ENCODE assay signal across 34 cellular contexts in the genomic region with DNA sequence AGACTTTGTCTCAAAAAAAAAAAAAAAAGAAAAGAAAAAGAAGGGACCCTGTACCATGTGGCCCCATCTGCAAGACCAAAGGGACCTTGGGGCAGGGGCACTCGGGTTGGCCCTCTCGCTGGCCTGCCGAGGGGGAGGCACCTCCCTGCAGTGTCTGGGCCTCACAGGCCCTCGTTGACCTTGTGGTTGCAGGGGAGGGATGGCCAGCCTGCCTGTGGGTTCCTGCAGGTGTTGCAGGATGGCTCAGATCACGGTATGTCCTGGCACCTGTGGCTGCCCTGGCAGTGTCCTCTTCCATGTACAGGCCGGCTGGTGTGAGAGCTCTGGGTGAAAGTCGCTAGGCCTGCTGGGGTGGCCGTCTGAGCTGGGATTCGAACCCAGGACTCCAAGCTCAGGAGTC. TPM values are rescaled to one million over a fixed set of nuclear protein-coding genes. Genes with fewer than 3 reads are reported as not detected.
DNase-seq lines count a peak whose midpoint lies in the region; ATAC-seq and TF ChIP-seq lines count a peak whose summit lies in the region.
"Had no signal": no experiment of that assay in that cellular context is flagged by ENCODE, and none has a peak within 500 bp of the region (broad histone marks: within the 10 kb centered on the region; RNA-seq: fewer than 3 reads in every experiment).

No MANE protein-coding gene starts in this region.

- H3K4me3 ChIP-seq in H7 (ENCODE audit: insufficient read depth, low read depth, low read length), result no peak overlapping the region
- H3K4me3 ChIP-seq: A549, GM23338, MG63, sigmoid colon, SJSA1, thyroid gland, vagina had no signal

- CTCF ChIA-PET in WTC11 (lab: Charles Lee) (interaction anchor here (0.7 to 3.4 kb wide), 3 partner anchors 10 to 99 kb away, joined by 3 to 31 read pairs (median 3); no protein-coding TSS in a partner anchor), MCF 10A (lab: Yijun Ruan, JAX) (interaction anchor here (0.9 to 3.0 kb wide), 2 partner anchors 10 to 260 kb away, joined by 4 to 16 read pairs; no protein-coding TSS in a partner anchor)

- no peaks in the 10 kb centered on the region for H3K27me3 ChIP-seq in H7 (ENCODE audit: control insufficient read depth, insufficient read depth, low read length)
- H3K27me3 ChIP-seq: MG63, sigmoid colon, SJSA1, thyroid gland, vagina had no signal

- intact Hi-C loops in MCF 10A (cut with micrococcal nuclease), result no loop called here

- POLR2A ChIA-PET in WTC11 (lab: Charles Lee) (no interaction called here), MCF 10A (lab: Yijun Ruan, JAX) (no interaction called here)

- TF ChIP-seq CTCF in WTC11 (IDR thresholded peaks at IDR 0.05) (no peak), MCF 10A (IDR thresholded peaks at IDR 0.05; ENCODE audit: unreplicated experiment) (no peak)

- H3K9me3 Mint-ChIP-seq in WTC11 (no peaks in the 10 kb centered on the region), MCF 10A (ENCODE audit: unreplicated experiment) (no peaks in the 10 kb centered on the region)
- H3K9me3 Mint-ChIP-seq: activated CD4-positive, alpha-beta T cell treated with anti-CD3 and anti-CD28 coated beads, Interleukin-2, amount 10 ng/mL, durations not matched to agents 7 days and 5 days; CD4-positive, alpha-beta T cell; stimulated activated naive CD8-positive, alpha-beta T cell treated with anti-CD3 and anti-CD28 coated beads, Interleukin-15, amount 100 ng/mL, for 72 hours; T-cell had no signal

- H3K4me3 Mint-ChIP-seq in WTC11 (no peak overlapping the region), MCF 10A (ENCODE audit: unreplicated experiment) (no peak overlapping the region)
- H3K4me3 Mint-ChIP-seq: activated CD4-positive, alpha-beta T cell treated with anti-CD3 and anti-CD28 coated beads, Interleukin-2, amount 10 ng/mL, durations not matched to agents 7 days and 5 days; activated naive CD8-positive, alpha-beta T cell; CD4-positive, alpha-beta T cell; GM23338; stimulated activated naive CD8-positive, alpha-beta T cell treated with anti-CD3 and anti-CD28 coated beads, Interleukin-15, amount 100 ng/mL, for 72 hours; T-cell had no signal

- peak; percentile 37 for DNase-seq in H7
- no peak for DNase-seq in WTC11 (ENCODE audit: low spot score)
- DNase-seq in myocyte (ENCODE audit: low read depth), result peak; percentile 40
- DNase-seq in DMS53 (lab: John Stamatoyannopoulos, UW), result no peak
- DNase-seq in MCF 10A (ENCODE audit: unreplicated experiment), result no peak
- no peak for DNase-seq in DMS114 treated with DMSO at 0.1 percent for 48 hours (lab: John Stamatoyannopoulos, UW; ENCODE audit: unreplicated experiment)
- DNase-seq: activated CD4-positive, alpha-beta T cell treated with anti-CD3 and anti-CD28 coated beads, Interleukin-2, amount 10 ng/mL, durations not matched to agents 7 days and 5 days; activated effector memory CD4-positive, alpha-beta T cell treated with Interleukin-2 at 50 U/mL for 16 hours; aorta; CD4-positive, alpha-beta T cell; effector CD8-positive, alpha-beta T cell; EL; glutamatergic neuron; KBM-7; left ventricle myocardium superior; MG63; NCI-H1105; NCI-H187; NCI-H446 treated with DMSO at 0.1 percent for 48 hours; NCI-H82; sigmoid colon; stimulated activated CD4-positive, alpha-beta T cell treated with anti-CD3 and anti-CD28 coated beads, Interleukin-12 subunit alpha, Interleukin-12 subunit beta, amount 100 ng/mL, for 4 hours; stimulated activated CD4-positive, alpha-beta T cell treated with anti-CD3 and anti-CD28 coated beads, Interleukin-2, amount 100 ng/mL, for 48 hours; stimulated activated naive CD8-positive, alpha-beta T cell treated with anti-CD3 and anti-CD28 coated beads, Interleukin-15, amount 100 ng/mL, for 72 hours; T-cell; thyroid gland had no signal

- no peak for ATAC-seq in WTC11
- ATAC-seq: A549; GM23338; left ventricle myocardium superior; stimulated activated naive CD8-positive, alpha-beta T cell treated with anti-CD3 and anti-CD28 coated beads, Interleukin-15, amount 100 ng/mL, for 72 hours; T-cell had no signal

- peaks cover 7% of the 10 kb centered on the region for H3K4me1 Mint-ChIP-seq in WTC11
- H3K4me1 Mint-ChIP-seq in MCF 10A (ENCODE audit: insufficient read depth, unreplicated experiment), result peaks cover 7% of the 10 kb centered on the region

- no TSS peak for BruUV-seq in MCF 10A (replicated peaks; lab: Mats Ljungman, UMichigan)

- H3K36me3 Mint-ChIP-seq in WTC11 (no peaks in the 10 kb centered on the region), MCF 10A (ENCODE audit: insufficient read depth, unreplicated experiment) (peaks cover 41% of the 10 kb centered on the region)

- H3K27ac Mint-ChIP-seq in WTC11 (no peak overlapping the region), MCF 10A (ENCODE audit: low read depth, unreplicated experiment) (no peak overlapping the region)
- H3K27ac Mint-ChIP-seq: activated CD4-positive, alpha-beta T cell treated with anti-CD3 and anti-CD28 coated beads, Interleukin-2, amount 10 ng/mL, durations not matched to agents 7 days and 5 days; activated naive CD8-positive, alpha-beta T cell; CD4-positive, alpha-beta T cell; GM23338; progenitor cell of endocrine pancreas; T-cell had no signal

- no peaks in the 10 kb centered on the region for H3K36me3 ChIP-seq in H7 (replicated peaks; ENCODE audit: control insufficient read depth, insufficient read depth, low read length)
- H3K36me3 ChIP-seq: vagina had no signal

- H3K27me3 Mint-ChIP-seq in WTC11 (ENCODE audit: low read depth), result no peaks in the 10 kb centered on the region
- no peaks in the 10 kb centered on the region for H3K27me3 Mint-ChIP-seq in MCF 10A (ENCODE audit: insufficient read depth, unreplicated experiment)
- H3K27me3 Mint-ChIP-seq: activated CD4-positive, alpha-beta T cell treated with anti-CD3 and anti-CD28 coated beads, Interleukin-2, amount 10 ng/mL, durations not matched to agents 7 days and 5 days; activated naive CD8-positive, alpha-beta T cell; CD4-positive, alpha-beta T cell; progenitor cell of endocrine pancreas; stimulated activated naive CD8-positive, alpha-beta T cell treated with anti-CD3 and anti-CD28 coated beads, Interleukin-15, amount 100 ng/mL, for 72 hours; T-cell had no signal

TF ChIP-seq in WTC11, 78 proteins besides CTCF, POLR2A, EP300 and RAD21:
- TF ChIP-seq HMGA2 (CRISPR knock-in tag; IDR thresholded peaks at IDR 0.05) (no peak), RORB (CRISPR knock-in tag; IDR thresholded peaks at IDR 0.05) (no peak), GABPB1 (CRISPR knock-in tag; IDR thresholded peaks at IDR 0.05) (0 out of 2 replicates have a peak, but pooled peaks have one; percentile 28)

RNA-seq across cellular contexts. Expression of a gene that starts 4.7 kb away (rescaled TPM):
- total RNA-seq in H7 (2014; rRNA removed; shearing (Covaris generic)), result 71.0 and 73.6 TPM in 2 replicates
- total RNA-seq in WTC11 (2021), result 81.7 to 108 TPM (median 108 TPM) in 3 replicates
- total RNA-seq in myocyte, result 60.5 and 75.0 TPM in 2 replicates
- polyA plus RNA-seq in myocyte (2012), result 120 TPM
- 115 and 143 TPM in 2 replicates for total RNA-seq in MCF 10A (2022)

RNA-seq across cellular contexts. Expression of a gene that starts 36.4 kb away (rescaled TPM):
- 5.3 and 8.6 TPM in 2 replicates for total RNA-seq in H7 (2014; rRNA removed; shearing (Covaris generic))
- total RNA-seq in WTC11 (2021), result 8.6 to 12.1 TPM (median 10.1 TPM) in 3 replicates
- 35.8 and 41.3 TPM in 2 replicates for total RNA-seq in myocyte
- 29.9 TPM for polyA plus RNA-seq in myocyte (2012)
- 3.4 and 5.0 TPM in 2 replicates for total RNA-seq in MCF 10A (2022)

RNA-seq across cellular contexts. Expression of a gene that starts 46.0 kb away (rescaled TPM):
- not detected in 2 replicates for total RNA-seq in H7 (2014; rRNA removed; shearing (Covaris generic))
- not detected in 3 replicates for total RNA-seq in WTC11 (2021)
- not detected in 2 replicates for total RNA-seq in myocyte
- not detected for polyA plus RNA-seq in myocyte (2012)
- not detected in 2 replicates for total RNA-seq in MCF 10A (2022)
- total RNA-seq: activated CD4-positive, alpha-beta T cell treated with anti-CD3 and anti-CD28 coated beads, Interleukin-2, amount 10 ng/mL, durations not matched to agents 7 days and 5 days; activated CD8-positive, alpha-beta memory T cell treated with anti-CD3 and anti-CD28 coated beads for 36 hours; aorta; CD4-positive, alpha-beta T cell; GM23338; HT1080; left ventricle myocardium superior; progenitor cell of endocrine pancreas; sigmoid colon; SJSA1; T-cell; thyroid gland; vagina had no signal
- polyA plus RNA-seq: A549, aorta, GM23338, sigmoid colon had no signal

RNA-seq across cellular contexts. Expression of a gene that starts 48.7 kb away (rescaled TPM):
- 49.5 and 52.0 TPM in 2 replicates for total RNA-seq in H7 (2014; rRNA removed; shearing (Covaris generic))
- total RNA-seq in WTC11 (2021) (54.0 to 71.7 TPM (median 67.1 TPM) in 3 replicates), myocyte (83.4 and 92.8 TPM in 2 replicates), MCF 10A (2022) (103 and 107 TPM in 2 replicates)
- polyA plus RNA-seq in myocyte (2012), result 106 TPM

RNA-seq across cellular contexts. Expression of a gene that starts 58.3 kb away (rescaled TPM):
- total RNA-seq in H7 (2014; rRNA removed; shearing (Covaris generic)), result not detected in 2 replicates
- 1.2 to 2.9 TPM (median 2.3 TPM) in 3 replicates for total RNA-seq in WTC11 (2021)
- total RNA-seq in myocyte, result 0.31 and 2.6 TPM in 2 replicates
- 0.21 TPM for polyA plus RNA-seq in myocyte (2012)
- total RNA-seq in MCF 10A (2022), result not detected in 2 replicates
- total RNA-seq: activated CD4-positive, alpha-beta T cell treated with anti-CD3 and anti-CD28 coated beads, Interleukin-2, amount 10 ng/mL, durations not matched to agents 7 days and 5 days; activated CD8-positive, alpha-beta memory T cell treated with anti-CD3 and anti-CD28 coated beads for 36 hours; CD4-positive, alpha-beta T cell; HT1080; left ventricle myocardium superior; SJSA1; T-cell had no signal

Comparison
In these comparisons a context has a peak if more than half of its experiments do, and no peak if none do; other contexts are left out.
1. DNase-seq: peak in H7 (single experiment) and myocyte (single experiment); none in WTC11 (single experiment), DMS53 (single experiment), MCF 10A (single experiment) and DMS114 treated with DMSO at 0.1 percent for 48 hours (single experiment).